10 cellular contexts compared by ENCODE assay signal in the genomic region with DNA sequence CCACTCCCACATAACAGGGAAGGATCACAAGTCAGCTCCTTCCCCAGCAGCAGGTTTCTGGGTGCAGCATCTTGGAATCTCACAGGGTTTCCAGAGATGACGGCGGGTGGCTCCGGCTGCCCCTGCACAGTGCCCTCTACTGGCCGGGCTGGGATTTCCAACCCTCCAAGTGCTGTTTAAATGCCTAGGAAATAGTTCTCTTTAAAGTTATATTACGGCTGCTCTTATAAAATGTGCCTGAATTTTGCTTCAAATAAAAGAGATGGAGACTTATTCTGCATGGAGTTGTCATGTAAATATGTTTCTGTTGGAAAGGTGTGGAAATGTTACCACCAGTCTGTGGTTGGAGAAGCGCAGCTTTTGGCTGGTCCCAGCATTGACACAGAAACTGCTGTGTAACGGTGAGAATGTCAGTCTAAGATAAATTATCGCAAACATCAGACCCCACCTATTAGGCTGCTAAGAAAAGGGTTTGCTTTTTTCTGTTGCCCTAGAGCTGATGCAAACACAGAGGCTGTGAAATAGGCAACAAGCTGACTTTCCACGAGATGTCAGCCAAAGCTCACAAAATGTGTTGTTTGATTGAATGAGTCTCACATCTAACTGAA. TPM values are rescaled to one million over a fixed set of nuclear protein-coding genes. Genes with fewer than 3 reads are reported as not detected.
DNase-seq lines count a peak whose midpoint lies in the region; ATAC-seq and TF ChIP-seq lines count a peak whose summit lies in the region.
"Had no signal": no experiment of that assay in that cellular context is flagged by ENCODE, and none has a peak within 500 bp of the region (broad histone marks: within the 10 kb centered on the region; RNA-seq: fewer than 3 reads in every experiment).

No MANE protein-coding gene starts in this region.

- peak; percentile 79 to 99 for TF ChIP-seq CTCF in GM23338 (conservative IDR thresholded peaks at IDR 0.05; ENCODE audit: low read depth in 2 of 2)
- peak in 4 of 6 experiments; percentile 32 to 46 (median 40) for TF ChIP-seq CTCF in upper lobe of left lung (IDR thresholded peaks at IDR 0.05)

- DNase-seq in A172 (ENCODE audit: low spot score) (peak; percentile 42), GM23338 (ENCODE audit: low spot score) (peak; percentile 73), SJCRH30 (peak; percentile 34 to 58), mesenchymal stem cell (peak; percentile 18), upper lobe of left lung (peak; percentile 55), medulla oblongata (ENCODE audit: extremely low spot score) (no peak)
- peak; percentile 73 for DNase-seq in activated naive CD8-positive, alpha-beta T cell treated with anti-CD3 and anti-CD28 coated beads, Interleukin-2, amount 10 ng/mL, durations not matched to agents 7 days and 5 days

- H3K9ac ChIP-seq in mesenchymal stem cell (ENCODE audit: low read length): no peak overlapping the region

- H3K14ac ChIP-seq in mesenchymal stem cell (ENCODE audit: low read length in 2 of 2): no peak overlapping the region

- H4K20me1 ChIP-seq in GM23338 (replicated peaks; ENCODE audit: insufficient read depth): peaks cover 9% of the 10 kb centered on the region; the same call in 1 of the 2 replicates

- no peak for TF ChIP-seq POLR2A in upper lobe of left lung (IDR thresholded peaks at IDR 0.05)

- H4K91ac ChIP-seq in mesenchymal stem cell (ENCODE audit: low read length): no peak overlapping the region

- H4K8ac ChIP-seq in mesenchymal stem cell (ENCODE audit: low read length): no peak overlapping the region

- H3K27ac ChIP-seq in GM23338 (ENCODE audit: low read depth): no peak overlapping the region
- H3K27ac ChIP-seq in SJCRH30: no peak overlapping the region
- no peak overlapping the region for H3K27ac ChIP-seq in mesenchymal stem cell (ENCODE audit: low read length, poor library complexity, severe bottlenecking)
- no peak overlapping the region for H3K27ac ChIP-seq in upper lobe of left lung
- H3K27ac ChIP-seq: tibial artery had no signal

- H3K36me3 Mint-ChIP-seq in GM23338 (ENCODE audit: low read depth): peaks cover 17% of the 10 kb centered on the region
- peaks cover 15% of the 10 kb centered on the region for H3K36me3 Mint-ChIP-seq in activated naive CD8-positive, alpha-beta T cell treated with anti-CD3 and anti-CD28 coated beads, Interleukin-2, amount 10 ng/mL, durations not matched to agents 7 days and 5 days

- H3K18ac ChIP-seq in mesenchymal stem cell (ENCODE audit: low read depth in 1 of 2, low read length in 2 of 2): no peak overlapping the region

- H3K23ac ChIP-seq in mesenchymal stem cell (ENCODE audit: low read length in 2 of 2): no peak overlapping the region

- TF ChIP-seq EP300 in upper lobe of left lung (IDR thresholded peaks at IDR 0.05): no peak

- H2AK5ac ChIP-seq in mesenchymal stem cell (ENCODE audit: low read length, severe bottlenecking): no peak overlapping the region

- H3K36me3 ChIP-seq in GM23338 (ENCODE audit: insufficient read depth): peaks cover 7% of the 10 kb centered on the region; the same call in 1 of the 2 replicates
- peaks cover 11% of the 10 kb centered on the region for H3K36me3 ChIP-seq in SJCRH30
- no peaks in the 10 kb centered on the region for H3K36me3 ChIP-seq in mesenchymal stem cell (ENCODE audit: control insufficient read depth in 1 of 2, insufficient read depth in 2 of 2, low read depth in 1 of 2, low read length in 2 of 2)
- H3K36me3 ChIP-seq in upper lobe of left lung: no peaks in the 10 kb centered on the region
- H3K36me3 ChIP-seq: tibial artery had no signal

- H2BK5ac ChIP-seq in mesenchymal stem cell (ENCODE audit: low read depth, low read length, poor library complexity, severe bottlenecking): no peak overlapping the region

- no peaks in the 10 kb centered on the region; the same call in 2 of the 3 replicates for H3K9me3 Mint-ChIP-seq in GM23338
- H3K9me3 Mint-ChIP-seq in activated naive CD8-positive, alpha-beta T cell treated with anti-CD3 and anti-CD28 coated beads, Interleukin-2, amount 10 ng/mL, durations not matched to agents 7 days and 5 days: no peaks in the 10 kb centered on the region
- H3K9me3 Mint-ChIP-seq: central memory CD8-positive, alpha-beta T cell had no signal

- no peak overlapping the region for H2AFZ ChIP-seq in GM23338
- H2AFZ ChIP-seq in mesenchymal stem cell (ENCODE audit: low read depth, low read length): no peak overlapping the region

- WGBS in mesenchymal stem cell: 50% methylated on average over 9 of the region's 9 CpGs
- WGBS in upper lobe of left lung, 2 donors: 40 to 47% methylated on average over 9 of the region's 9 CpGs

- no peak overlapping the region for H2BK120ac ChIP-seq in mesenchymal stem cell (ENCODE audit: low read depth, low read length)

- peaks cover 6% of the 10 kb centered on the region; the same call in 1 of the 2 replicates for H3K9me2 ChIP-seq in GM23338 (ENCODE audit: insufficient read depth)

- no peak overlapping the region for H2BK15ac ChIP-seq in mesenchymal stem cell (ENCODE audit: low read depth, poor library complexity, severe bottlenecking)

- H3K4me3 ChIP-seq in GM23338 (no peak overlapping the region), SJCRH30 (no peak overlapping the region), mesenchymal stem cell (ENCODE audit: insufficient read depth in 1 of 2, low read depth in 1 of 2, low read length in 2 of 2) (no peak overlapping the region), upper lobe of left lung (no peak overlapping the region)
- H3K4me3 ChIP-seq: tibial artery had no signal

- H3K27ac Mint-ChIP-seq in GM23338: peak overlapping the region; percentile 68; the same call in 1 of the 2 replicates
- peak overlapping the region; percentile 33 for H3K27ac Mint-ChIP-seq in activated naive CD8-positive, alpha-beta T cell treated with anti-CD3 and anti-CD28 coated beads, Interleukin-2, amount 10 ng/mL, durations not matched to agents 7 days and 5 days

- no peaks in the 10 kb centered on the region for H3K9me3 ChIP-seq in SJCRH30 (replicated peaks)
- no peaks in the 10 kb centered on the region for H3K9me3 ChIP-seq in mesenchymal stem cell (ENCODE audit: control insufficient read depth, low read length)
- H3K9me3 ChIP-seq in upper lobe of left lung: no peaks in the 10 kb centered on the region
- H3K9me3 ChIP-seq: tibial artery had no signal

- H3K4me3 Mint-ChIP-seq in GM23338: no peak overlapping the region
- no peak overlapping the region for H3K4me3 Mint-ChIP-seq in activated naive CD8-positive, alpha-beta T cell treated with anti-CD3 and anti-CD28 coated beads, Interleukin-2, amount 10 ng/mL, durations not matched to agents 7 days and 5 days
- H3K4me3 Mint-ChIP-seq: central memory CD8-positive, alpha-beta T cell had no signal

- H3K27me3 ChIP-seq in GM23338 (ENCODE audit: insufficient read depth) (no peaks in the 10 kb centered on the region), SJCRH30 (no peaks in the 10 kb centered on the region), mesenchymal stem cell (ENCODE audit: control insufficient read depth in 1 of 2, insufficient read depth in 1 of 2, low read length in 2 of 2) (no peaks in the 10 kb centered on the region), upper lobe of left lung (no peaks in the 10 kb centered on the region)
- H3K27me3 ChIP-seq: tibial artery had no signal

- POLR2A ChIA-PET in activated naive CD8-positive, alpha-beta T cell treated with anti-CD3 and anti-CD28 coated beads, Interleukin-2, amount 10 ng/mL, durations not matched to agents 7 days and 5 days (lab: Charles Lee): interaction anchor here (0.6 kb wide), 1 partner anchor 243 kb away, joined by 3 read pairs; no protein-coding TSS in a partner anchor

- H3K4ac ChIP-seq in mesenchymal stem cell (ENCODE audit: low read depth in 1 of 2, low read length in 2 of 2): no peak overlapping the region

- H3K4me1 ChIP-seq in GM23338 (ENCODE audit: insufficient read depth): peaks cover 20% of the 10 kb centered on the region
- peaks cover 11% of the 10 kb centered on the region for H3K4me1 ChIP-seq in SJCRH30
- peaks cover 4% of the 10 kb centered on the region for H3K4me1 ChIP-seq in mesenchymal stem cell (ENCODE audit: control insufficient read depth, insufficient read depth, low read depth, low read length)
- peaks cover 9 to 20% (median 11%) of the 10 kb centered on the region in 4 donors for H3K4me1 ChIP-seq in upper lobe of left lung

- peak; percentile 15 for ATAC-seq in GM23338
- no peak for ATAC-seq in activated naive CD8-positive, alpha-beta T cell treated with anti-CD3 and anti-CD28 coated beads, Interleukin-2, amount 10 ng/mL, durations not matched to agents 7 days and 5 days (ENCODE audit: low read depth)
- ATAC-seq in upper lobe of left lung (ENCODE audit: low FRiP score in 2 of 2): peak in 1 of 2 donors; percentile 28
- no peak for ATAC-seq in GM21526 (IDR thresholded peaks at IDR 0.05; ENCODE audit: low FRiP score, unreplicated experiment)

- H3K79me2 ChIP-seq in GM23338 (replicated peaks; ENCODE audit: insufficient read depth): peaks cover 16% of the 10 kb centered on the region

- no peak overlapping the region for H2BK12ac ChIP-seq in mesenchymal stem cell (ENCODE audit: low read length in 2 of 2)

- H3K4me2 ChIP-seq in GM23338: no peak overlapping the region
- H3K4me2 ChIP-seq in mesenchymal stem cell (ENCODE audit: low read length, poor library complexity, severe bottlenecking): no peak overlapping the region

- no peaks in the 10 kb centered on the region for H3F3A ChIP-seq in GM23338 (replicated peaks; ENCODE audit: low read depth)

- H3K79me1 ChIP-seq in mesenchymal stem cell (replicated peaks; ENCODE audit: low read length, poor library complexity, severe bottlenecking): peaks cover 3% of the 10 kb centered on the region

- H3K4me1 Mint-ChIP-seq in GM23338: peaks cover 23% of the 10 kb centered on the region
- H3K4me1 Mint-ChIP-seq in activated naive CD8-positive, alpha-beta T cell treated with anti-CD3 and anti-CD28 coated beads, Interleukin-2, amount 10 ng/mL, durations not matched to agents 7 days and 5 days: peaks cover 22% of the 10 kb centered on the region

- peaks cover 8% of the 10 kb centered on the region for H3K27me3 Mint-ChIP-seq in GM23338 (ENCODE audit: insufficient read depth, low read depth, poor library complexity)
- peaks cover 6% of the 10 kb centered on the region for H3K27me3 Mint-ChIP-seq in activated naive CD8-positive, alpha-beta T cell treated with anti-CD3 and anti-CD28 coated beads, Interleukin-2, amount 10 ng/mL, durations not matched to agents 7 days and 5 days

RNA-seq across cellular contexts. Expression of gene HJURP, which starts 3.3 kb away (rescaled TPM):
- 78.3 and 83.2 TPM in 2 replicates for total RNA-seq in A172 (2014; rRNA removed; shearing (Covaris generic))
- total RNA-seq in GM23338 (2014; rRNA removed; shearing (Covaris generic)): 49.2 and 54.8 TPM in 2 replicates
- 42.9 and 49.4 TPM in 2 replicates for polyA plus RNA-seq in GM23338 (2016; fragmentation: Nextera tagmentation; extraction: Ambion mirVana)
- 86.1 and 90.8 TPM in 2 replicates for total RNA-seq in SJCRH30 (2014; rRNA removed; shearing (Covaris generic))
- total RNA-seq in activated naive CD8-positive, alpha-beta T cell treated with anti-CD3 and anti-CD28 coated beads, Interleukin-2, amount 10 ng/mL, durations not matched to agents 7 days and 5 days: 100 to 1,000 TPM; 100 to 109 TPM
- polyA plus RNA-seq in mesenchymal stem cell (2013, experiment 1 of 2): 3.1 TPM
- 2.9 TPM for polyA plus RNA-seq in mesenchymal stem cell (2013, experiment 2 of 2)
- 1 to 10 TPM in 4 of 6 donors, under 1 TPM in 1, not detected in 1; 0.98 to 3.2 (median 1.3) TPM for total RNA-seq in upper lobe of left lung

RNA-seq across cellular contexts. Expression of gene TRPM8, which starts 59.6 kb away (rescaled TPM):
- total RNA-seq in A172 (2014; rRNA removed; shearing (Covaris generic)): 1.1 and 2.4 TPM in 2 replicates
- 0.14 and 1.4 TPM in 2 replicates for total RNA-seq in GM23338 (2014; rRNA removed; shearing (Covaris generic))
- polyA plus RNA-seq in GM23338 (2016; fragmentation: Nextera tagmentation; extraction: Ambion mirVana): 0.11 TPM in 1 of 2 replicates, not detected in the other
- 0.10 and 0.18 TPM in 2 replicates for total RNA-seq in SJCRH30 (2014; rRNA removed; shearing (Covaris generic))
- total RNA-seq in activated naive CD8-positive, alpha-beta T cell treated with anti-CD3 and anti-CD28 coated beads, Interleukin-2, amount 10 ng/mL, durations not matched to agents 7 days and 5 days: not detected
- 0.04 TPM for polyA plus RNA-seq in mesenchymal stem cell (2013, experiment 1 of 2)
- 0.03 TPM for polyA plus RNA-seq in mesenchymal stem cell (2013, experiment 2 of 2)
- total RNA-seq in upper lobe of left lung: under 1 TPM in 2 of 6 donors, not detected in 4; 0.17 to 0.30 TPM

Comparison
In these comparisons a context has a peak if more than half of its experiments do, and no peak if none do; other contexts are left out.
1. RNA of gene HJURP, which starts 3.3 kb away (total RNA-seq): 100 to 109 TPM in activated naive CD8-positive, alpha-beta T cell treated with anti-CD3 and anti-CD28 coated beads, Interleukin-2, amount 10 ng/mL, durations not matched to agents 7 days and 5 days, 86.1 to 90.8 TPM in SJCRH30, 78.3 to 83.2 TPM in A172 and 49.2 to 54.8 TPM in GM23338; 0.98 to 3.2 TPM in upper lobe of left lung; every median in the first group is over 10 times any median in the second.